17 cellular contexts compared by ENCODE assay signal in the genomic region with DNA sequence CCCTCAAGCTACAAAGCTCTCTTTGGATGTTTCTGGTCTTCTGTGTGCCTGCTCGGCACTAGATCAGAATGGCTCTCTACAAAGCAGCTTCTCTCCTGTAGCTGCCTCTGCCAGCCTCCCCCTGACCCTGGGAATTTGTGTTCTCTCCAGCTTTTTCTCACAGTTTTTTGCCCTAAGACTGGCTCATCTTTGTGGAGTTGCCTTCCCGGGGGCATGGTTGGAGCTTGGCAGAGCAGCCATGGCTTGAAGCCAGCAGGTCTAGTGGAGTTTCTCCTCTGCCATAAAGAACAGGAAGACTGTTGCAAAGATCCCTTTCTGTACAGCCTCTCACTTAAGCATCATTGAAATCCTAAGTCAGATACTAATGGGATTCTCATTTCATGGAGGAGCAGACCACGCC.
"Had no signal": no experiment of that assay in that cellular context is flagged by ENCODE, and none has a peak within 500 bp of the region (broad histone marks: within the 10 kb centered on the region; RNA-seq: fewer than 3 reads in every experiment).

No MANE protein-coding gene starts in this region.

- H3K27me3 ChIP-seq: esophagus squamous epithelium had no signal

- H3K36me3 Mint-ChIP-seq: activated naive CD8-positive, alpha-beta T cell; memory B cell; type B pancreatic cell had no signal

- H3K27ac ChIP-seq: esophagus squamous epithelium, WERI-Rb-1 had no signal

- H3K4me1 ChIP-seq: psoas muscle had no signal

- H3K36me3 ChIP-seq: esophagus squamous epithelium, WERI-Rb-1 had no signal

- H3K4me3 Mint-ChIP-seq: activated CD4-positive, alpha-beta memory T cell treated with anti-CD3 and anti-CD28 coated beads, Interleukin-2, amount 10 ng/mL, durations not matched to agents 7 days and 5 days; activated CD4-positive, alpha-beta T cell treated with anti-CD3 and anti-CD28 coated beads for 36 hours; activated naive CD8-positive, alpha-beta T cell; memory B cell; nephron; type B pancreatic cell had no signal

- H3K4me1 Mint-ChIP-seq: memory B cell had no signal

- DNase-seq: activated CD4-positive, alpha-beta memory T cell treated with anti-CD3 and anti-CD28 coated beads, Interleukin-2, amount 10 ng/mL, durations not matched to agents 7 days and 5 days; activated CD4-positive, alpha-beta T cell treated with anti-CD3 and anti-CD28 coated beads for 36 hours; activated gamma-delta T cell; activated T-cell treated with anti-CD3 and anti-CD28 coated beads, Interleukin-2, amount 50 U/mL, for 48 hours; anterior cingulate cortex; esophagus squamous epithelium; foreskin fibroblast; head of caudate nucleus; occipital lobe; psoas muscle; stimulated activated CD4-positive, alpha-beta T cell treated with anti-CD3 and anti-CD28 coated beads, Interleukin-12 subunit alpha, Interleukin-12 subunit beta, amount 100 ng/mL, for 4 hours; stimulated activated naive CD4-positive, alpha-beta T cell treated with Interleukin-2 at 50 U/mL for 16 hours; WERI-Rb-1 had no signal

- H3K27ac Mint-ChIP-seq: activated CD4-positive, alpha-beta memory T cell treated with anti-CD3 and anti-CD28 coated beads, Interleukin-2, amount 10 ng/mL, durations not matched to agents 7 days and 5 days; activated CD4-positive, alpha-beta T cell treated with anti-CD3 and anti-CD28 coated beads for 36 hours; activated naive CD8-positive, alpha-beta T cell; memory B cell; nephron; type B pancreatic cell had no signal

- H3K9me3 Mint-ChIP-seq: activated CD4-positive, alpha-beta memory T cell treated with anti-CD3 and anti-CD28 coated beads, Interleukin-2, amount 10 ng/mL, durations not matched to agents 7 days and 5 days; memory B cell; type B pancreatic cell had no signal

- H3K9me3 ChIP-seq: esophagus squamous epithelium, psoas muscle had no signal

- H3K4me3 ChIP-seq: esophagus squamous epithelium, psoas muscle had no signal

- H3K27me3 Mint-ChIP-seq: activated CD4-positive, alpha-beta memory T cell treated with anti-CD3 and anti-CD28 coated beads, Interleukin-2, amount 10 ng/mL, durations not matched to agents 7 days and 5 days; activated CD4-positive, alpha-beta T cell treated with anti-CD3 and anti-CD28 coated beads for 36 hours; activated naive CD8-positive, alpha-beta T cell; memory B cell; type B pancreatic cell had no signal
